ENCODE assay signal across 8 cellular contexts in genomic region chr12:62260733-62261683, GRCh38. TPM values are rescaled to one million over a fixed set of nuclear protein-coding genes. Genes with fewer than 3 reads are reported as not detected.
DNase-seq lines count a peak whose midpoint lies in the region; ATAC-seq and TF ChIP-seq lines count a peak whose summit lies in the region.

No MANE protein-coding gene starts in this region.

- peaks cover 44% of the 10 kb centered on the region for H3K4me1 Mint-ChIP-seq in dendritic cell treated with granulocyte-macrophage colony-stimulating factor and Interleukin-4, amounts not matched to agents 40 ng/mL and 50 ng/mL, for 4 days (ENCODE audit: low read depth)

- peak overlapping the region; percentile 49 to 91 for H3K9ac ChIP-seq in liver (ENCODE audit: low read depth in 1 of 2, low read length in 2 of 2)

- no peaks in the 10 kb centered on the region for H3K27me3 ChIP-seq in liver (ENCODE audit: control insufficient read depth in 4 of 4, insufficient read depth in 4 of 4, low read length in 3 of 4)

- peak; percentile 40 for DNase-seq in DMS153 (lab: John Stamatoyannopoulos, UW)
- no peak for DNase-seq in DMS153 treated with DMSO at 0.1 percent for 48 hours (lab: John Stamatoyannopoulos, UW; ENCODE audit: unreplicated experiment)
- peak; percentile 94 for DNase-seq in NB4 (ENCODE audit: low read depth)
- peak; percentile 15 to 27 for DNase-seq in activated CD4-positive, alpha-beta T cell treated with anti-CD3 and anti-CD28 coated beads for 24 hours (ENCODE audit: low read depth in 2 of 2)
- DNase-seq in stimulated activated CD8-positive, alpha-beta memory T cell treated with anti-CD3 and anti-CD28 coated beads, Interleukin-12 subunit alpha, Interleukin-12 subunit beta, amount 100 ng/mL, for 4 hours (ENCODE audit: low read depth) = peak; percentile 20

- 2% methylated on average over 26 of the region's 26 CpGs for WGBS in liver

- peak; percentile 38 for ATAC-seq in HG02623 (IDR thresholded peaks at IDR 0.05; ENCODE audit: unreplicated experiment)

- no peak for TF ChIP-seq RAD21 in liver (IDR thresholded peaks at IDR 0.05)

- H3K36me3 ChIP-seq in liver (ENCODE audit: control insufficient read depth in 4 of 4, insufficient read depth in 3 of 4, low read depth in 1 of 4, low read length in 3 of 4) = no peaks in the 10 kb centered on the region

- H3K4me3 ChIP-seq in NB4 (ENCODE audit: low read depth, low read length) (peak overlapping the region; percentile 95), liver (ENCODE audit: low read depth in 1 of 3, low read length in 3 of 3) (peak overlapping the region; percentile 84 to 96 (median 93))

- peaks cover 7 to 43% (median 26%) of the 10 kb centered on the region in 4 donors for H3K4me1 ChIP-seq in liver (ENCODE audit: control insufficient read depth in 4 of 4, insufficient read depth in 4 of 4, low read length in 3 of 4)

- H3K36me3 Mint-ChIP-seq in dendritic cell treated with granulocyte-macrophage colony-stimulating factor and Interleukin-4, amounts not matched to agents 40 ng/mL and 50 ng/mL, for 4 days (ENCODE audit: low read depth) = peaks cover 23% of the 10 kb centered on the region

- H3K4me3 Mint-ChIP-seq in dendritic cell treated with granulocyte-macrophage colony-stimulating factor and Interleukin-4, amounts not matched to agents 40 ng/mL and 50 ng/mL, for 4 days = peak overlapping the region; percentile 86

- peak overlapping the region; percentile 80 to 97 for H3K27ac ChIP-seq in liver (ENCODE audit: low read depth in 1 of 2, low read length in 2 of 2)

- TF ChIP-seq CTCF in NB4 (IDR thresholded peaks at IDR 0.05; ENCODE audit: low read depth, low read length) (no peak), liver (IDR thresholded peaks at IDR 0.05; ENCODE audit: low read depth, low read length, missing input control) (no peak)

- intact Hi-C loops in dendritic cell treated with granulocyte-macrophage colony-stimulating factor and Interleukin-4, amounts not matched to agents 40 ng/mL and 50 ng/mL, for 4 days (cut with micrococcal nuclease) = loop anchor here (2.0 to 10.0 kb wide), 3 partner anchors 36 to 64 kb away; no protein-coding TSS in a partner anchor

- H3K9me3 ChIP-seq in liver (ENCODE audit: control insufficient read depth in 4 of 4, low read length in 3 of 4) = no peaks in the 10 kb centered on the region

- peak overlapping the region; percentile 94 for H3K27ac Mint-ChIP-seq in dendritic cell treated with granulocyte-macrophage colony-stimulating factor and Interleukin-4, amounts not matched to agents 40 ng/mL and 50 ng/mL, for 4 days

- no peak for TF ChIP-seq POLR2A in NB4 (IDR thresholded peaks at IDR 0.05; ENCODE audit: extremely low read depth, insufficient read length)

- H3K9me3 Mint-ChIP-seq in dendritic cell treated with granulocyte-macrophage colony-stimulating factor and Interleukin-4, amounts not matched to agents 40 ng/mL and 50 ng/mL, for 4 days = no peaks in the 10 kb centered on the region

- no peaks in the 10 kb centered on the region for H3K27me3 Mint-ChIP-seq in dendritic cell treated with granulocyte-macrophage colony-stimulating factor and Interleukin-4, amounts not matched to agents 40 ng/mL and 50 ng/mL, for 4 days

TF ChIP-seq in liver, 16 proteins besides CTCF, POLR2A, EP300 and RAD21:
- TF ChIP-seq YY1 (IDR thresholded peaks at IDR 0.05) (no peak), NR2F2 (IDR thresholded peaks at IDR 0.05) (no peak), REST (IDR thresholded peaks at IDR 0.05) (no peak), FOXA2 (IDR thresholded peaks at IDR 0.05) (no peak), ATF3 (IDR thresholded peaks at IDR 0.05) (no peak), ZBTB33 (IDR thresholded peaks at IDR 0.05) (no peak), MAX (IDR thresholded peaks at IDR 0.05) (no peak), TAF1 (conservative IDR thresholded peaks at IDR 0.05) (no peak), HNF4G (IDR thresholded peaks at IDR 0.05) (no peak), GABPA (IDR thresholded peaks at IDR 0.05 in 1 of 2, conservative IDR thresholded peaks at IDR 0.05 in 1 of 2) (no peak), HNF4A (conservative IDR thresholded peaks at IDR 0.05) (no peak), EGR1 (IDR thresholded peaks at IDR 0.05; ENCODE audit: low read depth in 2 of 2) (no peak), JUND (IDR thresholded peaks at IDR 0.05) (no peak), SP1 (IDR thresholded peaks at IDR 0.05) (no peak), FOXA1 (IDR thresholded peaks at IDR 0.05) (no peak), RXRA (IDR thresholded peaks at IDR 0.05) (no peak)

RNA-seq across cellular contexts. Expression of gene USP15, which starts 0.8 kb away (rescaled TPM):
- total RNA-seq in liver = 100 to 1,000 TPM in 1 of 2 donors, 10 to 100 TPM in 1; 65.1 to 188 TPM
- 10 to 100 TPM; 16.6 to 48.0 TPM for polyA plus RNA-seq in liver
